In the genomic region with DNA sequence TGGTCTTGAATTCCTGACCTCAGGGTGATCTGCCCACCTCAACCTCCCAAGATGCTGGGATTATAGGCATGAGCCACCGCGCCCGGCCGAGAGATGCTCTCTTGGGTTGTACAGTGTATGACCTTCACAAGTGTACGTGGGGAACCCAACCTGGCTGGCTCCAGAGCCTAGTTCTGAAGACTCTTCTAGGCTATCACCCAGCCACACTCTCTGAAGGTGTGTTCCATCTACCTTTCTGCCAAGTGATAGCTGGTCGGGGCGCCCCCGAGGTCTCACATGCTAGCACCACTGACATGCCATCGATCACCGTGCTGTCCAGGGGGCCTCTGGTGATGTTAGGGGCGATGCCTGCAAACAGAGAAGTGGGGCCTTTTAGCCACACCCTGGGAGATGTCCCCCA, we compare ENCODE assay signal across 27 cellular contexts.
"Had no signal": no experiment of that assay in that cellular context is flagged by ENCODE, and none has a peak within 500 bp of the region (broad histone marks: within the 10 kb centered on the region; RNA-seq: fewer than 3 reads in every experiment).

No MANE protein-coding gene starts in this region.

- ATAC-seq: effector memory CD8-positive, alpha-beta T cell; esophagus mucosa; gastrocnemius medialis; heart right ventricle; left colon; left lobe of liver; lower lobe of right lung; mucosa of descending colon had no signal

- H3K9me3 ChIP-seq: colonic mucosa, esophagus squamous epithelium, gastrocnemius medialis, heart right ventricle, left ventricle myocardium inferior, lower lobe of right lung, mucosa of descending colon had no signal

- FAIRE-seq: endometrium, islet of Langerhans, keratinocyte had no signal

- H3K27ac ChIP-seq: colonic mucosa, epithelial cell of prostate, esophagus squamous epithelium, gastrocnemius medialis, heart right ventricle, left ventricle myocardium inferior, lower lobe of right lung had no signal

- H3K36me3 ChIP-seq: colonic mucosa, esophagus squamous epithelium, gastrocnemius medialis, heart right ventricle, left ventricle myocardium inferior, lower lobe of right lung had no signal

- H3K4me3 ChIP-seq: colonic mucosa, esophagus squamous epithelium, gastrocnemius medialis, heart right ventricle, left ventricle myocardium inferior, lower lobe of right lung, mucosa of descending colon had no signal

- H3K27me3 ChIP-seq: colonic mucosa, gastrocnemius medialis had no signal

- H3K4me1 ChIP-seq: gastrocnemius medialis had no signal

- DNase-seq: colonic mucosa; cortex of kidney; effector CD8-positive, alpha-beta T cell; effector memory CD8-positive, alpha-beta T cell; endodermal cell; erythroblast; esophagus squamous epithelium; foreskin fibroblast; foreskin melanocyte; gastrocnemius medialis; glutamatergic neuron; head of caudate nucleus; heart right ventricle; hippocampal formation; kidney glomerular epithelial cell; left colon; left ventricle myocardium inferior; lower lobe of right lung; mesenchymal stem cell; mucosa of descending colon; naive B cell had no signal
